1 cellular context compared by ENCODE assay signal in genomic region chr19:35309481-35310279, GRCh38.
TF ChIP-seq lines count a peak whose summit lies in the region.

No MANE protein-coding gene starts in this region.

TF ChIP-seq in K562, 482 proteins besides CTCF, POLR2A, EP300 and RAD21 (continued from another document and continues in another):
- TF ChIP-seq ZBTB49 (CRISPR knock-in tag; IDR thresholded peaks at IDR 0.05; ENCODE audit: borderline replicate concordance): no peak
- TF ChIP-seq, protein P1, sequence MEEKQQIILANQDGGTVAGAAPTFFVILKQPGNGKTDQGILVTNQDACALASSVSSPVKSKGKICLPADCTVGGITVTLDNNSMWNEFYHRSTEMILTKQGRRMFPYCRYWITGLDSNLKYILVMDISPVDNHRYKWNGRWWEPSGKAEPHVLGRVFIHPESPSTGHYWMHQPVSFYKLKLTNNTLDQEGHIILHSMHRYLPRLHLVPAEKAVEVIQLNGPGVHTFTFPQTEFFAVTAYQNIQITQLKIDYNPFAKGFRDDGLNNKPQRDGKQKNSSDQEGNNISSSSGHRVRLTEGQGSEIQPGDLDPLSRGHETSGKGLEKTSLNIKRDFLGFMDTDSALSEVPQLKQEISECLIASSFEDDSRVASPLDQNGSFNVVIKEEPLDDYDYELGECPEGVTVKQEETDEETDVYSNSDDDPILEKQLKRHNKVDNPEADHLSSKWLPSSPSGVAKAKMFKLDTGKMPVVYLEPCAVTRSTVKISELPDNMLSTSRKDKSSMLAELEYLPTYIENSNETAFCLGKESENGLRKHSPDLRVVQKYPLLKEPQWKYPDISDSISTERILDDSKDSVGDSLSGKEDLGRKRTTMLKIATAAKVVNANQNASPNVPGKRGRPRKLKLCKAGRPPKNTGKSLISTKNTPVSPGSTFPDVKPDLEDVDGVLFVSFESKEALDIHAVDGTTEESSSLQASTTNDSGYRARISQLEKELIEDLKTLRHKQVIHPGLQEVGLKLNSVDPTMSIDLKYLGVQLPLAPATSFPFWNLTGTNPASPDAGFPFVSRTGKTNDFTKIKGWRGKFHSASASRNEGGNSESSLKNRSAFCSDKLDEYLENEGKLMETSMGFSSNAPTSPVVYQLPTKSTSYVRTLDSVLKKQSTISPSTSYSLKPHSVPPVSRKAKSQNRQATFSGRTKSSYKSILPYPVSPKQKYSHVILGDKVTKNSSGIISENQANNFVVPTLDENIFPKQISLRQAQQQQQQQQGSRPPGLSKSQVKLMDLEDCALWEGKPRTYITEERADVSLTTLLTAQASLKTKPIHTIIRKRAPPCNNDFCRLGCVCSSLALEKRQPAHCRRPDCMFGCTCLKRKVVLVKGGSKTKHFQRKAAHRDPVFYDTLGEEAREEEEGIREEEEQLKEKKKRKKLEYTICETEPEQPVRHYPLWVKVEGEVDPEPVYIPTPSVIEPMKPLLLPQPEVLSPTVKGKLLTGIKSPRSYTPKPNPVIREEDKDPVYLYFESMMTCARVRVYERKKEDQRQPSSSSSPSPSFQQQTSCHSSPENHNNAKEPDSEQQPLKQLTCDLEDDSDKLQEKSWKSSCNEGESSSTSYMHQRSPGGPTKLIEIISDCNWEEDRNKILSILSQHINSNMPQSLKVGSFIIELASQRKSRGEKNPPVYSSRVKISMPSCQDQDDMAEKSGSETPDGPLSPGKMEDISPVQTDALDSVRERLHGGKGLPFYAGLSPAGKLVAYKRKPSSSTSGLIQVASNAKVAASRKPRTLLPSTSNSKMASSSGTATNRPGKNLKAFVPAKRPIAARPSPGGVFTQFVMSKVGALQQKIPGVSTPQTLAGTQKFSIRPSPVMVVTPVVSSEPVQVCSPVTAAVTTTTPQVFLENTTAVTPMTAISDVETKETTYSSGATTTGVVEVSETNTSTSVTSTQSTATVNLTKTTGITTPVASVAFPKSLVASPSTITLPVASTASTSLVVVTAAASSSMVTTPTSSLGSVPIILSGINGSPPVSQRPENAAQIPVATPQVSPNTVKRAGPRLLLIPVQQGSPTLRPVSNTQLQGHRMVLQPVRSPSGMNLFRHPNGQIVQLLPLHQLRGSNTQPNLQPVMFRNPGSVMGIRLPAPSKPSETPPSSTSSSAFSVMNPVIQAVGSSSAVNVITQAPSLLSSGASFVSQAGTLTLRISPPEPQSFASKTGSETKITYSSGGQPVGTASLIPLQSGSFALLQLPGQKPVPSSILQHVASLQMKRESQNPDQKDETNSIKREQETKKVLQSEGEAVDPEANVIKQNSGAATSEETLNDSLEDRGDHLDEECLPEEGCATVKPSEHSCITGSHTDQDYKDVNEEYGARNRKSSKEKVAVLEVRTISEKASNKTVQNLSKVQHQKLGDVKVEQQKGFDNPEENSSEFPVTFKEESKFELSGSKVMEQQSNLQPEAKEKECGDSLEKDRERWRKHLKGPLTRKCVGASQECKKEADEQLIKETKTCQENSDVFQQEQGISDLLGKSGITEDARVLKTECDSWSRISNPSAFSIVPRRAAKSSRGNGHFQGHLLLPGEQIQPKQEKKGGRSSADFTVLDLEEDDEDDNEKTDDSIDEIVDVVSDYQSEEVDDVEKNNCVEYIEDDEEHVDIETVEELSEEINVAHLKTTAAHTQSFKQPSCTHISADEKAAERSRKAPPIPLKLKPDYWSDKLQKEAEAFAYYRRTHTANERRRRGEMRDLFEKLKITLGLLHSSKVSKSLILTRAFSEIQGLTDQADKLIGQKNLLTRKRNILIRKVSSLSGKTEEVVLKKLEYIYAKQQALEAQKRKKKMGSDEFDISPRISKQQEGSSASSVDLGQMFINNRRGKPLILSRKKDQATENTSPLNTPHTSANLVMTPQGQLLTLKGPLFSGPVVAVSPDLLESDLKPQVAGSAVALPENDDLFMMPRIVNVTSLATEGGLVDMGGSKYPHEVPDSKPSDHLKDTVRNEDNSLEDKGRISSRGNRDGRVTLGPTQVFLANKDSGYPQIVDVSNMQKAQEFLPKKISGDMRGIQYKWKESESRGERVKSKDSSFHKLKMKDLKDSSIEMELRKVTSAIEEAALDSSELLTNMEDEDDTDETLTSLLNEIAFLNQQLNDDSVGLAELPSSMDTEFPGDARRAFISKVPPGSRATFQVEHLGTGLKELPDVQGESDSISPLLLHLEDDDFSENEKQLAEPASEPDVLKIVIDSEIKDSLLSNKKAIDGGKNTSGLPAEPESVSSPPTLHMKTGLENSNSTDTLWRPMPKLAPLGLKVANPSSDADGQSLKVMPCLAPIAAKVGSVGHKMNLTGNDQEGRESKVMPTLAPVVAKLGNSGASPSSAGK (IDR thresholded peaks at IDR 0.05): peak; percentile 100
- no peak for TF ChIP-seq HMGXB4 (CRISPR knock-in tag; IDR thresholded peaks at IDR 0.05)
- TF ChIP-seq SMAD2 (IDR thresholded peaks at IDR 0.05; ENCODE audit: low read depth, low read length): no peak
- TF ChIP-seq NCOR1 (IDR thresholded peaks at IDR 0.05): peak; percentile 55; the same call in 1 of the 2 replicates
- TF ChIP-seq ASH1L (IDR thresholded peaks at IDR 0.05; ENCODE audit: borderline replicate concordance, low read depth, partially characterized antibody): no peak
- TF ChIP-seq ZNF143 (CRISPR knock-in tag; IDR thresholded peaks at IDR 0.05): no peak
- no peak for TF ChIP-seq ZNF277 (CRISPR knock-in tag; IDR thresholded peaks at IDR 0.05; ENCODE audit: borderline replicate concordance)
- no peak; the same call in 1 of the 2 replicates for TF ChIP-seq MIER1 (IDR thresholded peaks at IDR 0.05; ENCODE audit: low read depth)
- TF ChIP-seq ZNF175 (CRISPR knock-in tag; IDR thresholded peaks at IDR 0.05; ENCODE audit: low read depth): peak; percentile 77
- TF ChIP-seq PTBP1 (IDR thresholded peaks at IDR 0.05; ENCODE audit: low read depth, low read length): no peak
- TF ChIP-seq ZBTB7A (IDR thresholded peaks at IDR 0.05; ENCODE audit: borderline replicate concordance, control insufficient read depth, low read depth, low read length): peak; percentile 66; the same call in 1 of the 2 replicates
- no peak for TF ChIP-seq HNRNPL (IDR thresholded peaks at IDR 0.05; ENCODE audit: low read depth, low read length)
- TF ChIP-seq RBM39 (optimal IDR thresholded peaks at IDR 0.05; ENCODE audit: low read depth, low read length): no peak
- TF ChIP-seq RBM34 (IDR thresholded peaks at IDR 0.05; ENCODE audit: borderline replicate concordance, insufficient read depth, low read length): no peak
- no peak for TF ChIP-seq JUNB (CRISPR knock-in tag; conservative IDR thresholded peaks at IDR 0.05)
- no peak for TF ChIP-seq PRPF4 (IDR thresholded peaks at IDR 0.05; ENCODE audit: insufficient read depth, low read depth, low read length, poor library complexity, severe bottlenecking)
- TF ChIP-seq ZNF77 (CRISPR knock-in tag; IDR thresholded peaks at IDR 0.05): 0 out of 2 replicates have a peak, but pooled peaks have one; percentile 57
- TF ChIP-seq ZNF263 (CRISPR knock-in tag; IDR thresholded peaks at IDR 0.05; ENCODE audit: borderline replicate concordance): no peak
- TF ChIP-seq SMARCB1 (IDR thresholded peaks at IDR 0.05; ENCODE audit: insufficient read length, low read depth): no peak
- no peak for TF ChIP-seq MTA2 (IDR thresholded peaks at IDR 0.05; ENCODE audit: low read depth)
- 0 out of 2 replicates have a peak, but pooled peaks have one; percentile 9 for TF ChIP-seq MED1 (CRISPR knock-in tag; IDR thresholded peaks at IDR 0.05; ENCODE audit: borderline replicate concordance)
- TF ChIP-seq BHLHE40 (IDR thresholded peaks at IDR 0.05; ENCODE audit: low read length): peak; percentile 70
- TF ChIP-seq ZNF3 (CRISPR knock-in tag; IDR thresholded peaks at IDR 0.05): no peak
- peak; percentile 86 for TF ChIP-seq KLF1 (tag; IDR thresholded peaks at IDR 0.05)
- no peak for TF ChIP-seq CEBPZ (IDR thresholded peaks at IDR 0.05; ENCODE audit: borderline replicate concordance, low read depth, low read length)
- TF ChIP-seq ZNF75A (CRISPR knock-in tag; IDR thresholded peaks at IDR 0.05): no peak
- no peak for TF ChIP-seq NKRF (IDR thresholded peaks at IDR 0.05; ENCODE audit: borderline replicate concordance)
- peak; percentile 90 for TF ChIP-seq MYC (IDR thresholded peaks at IDR 0.05; ENCODE audit: low read depth, low read length)
- TF ChIP-seq MYC (CRISPR knock-in tag; IDR thresholded peaks at IDR 0.05; ENCODE audit: borderline replicate concordance, low read depth): peak; percentile 73; the same call in 1 of the 2 replicates
- TF ChIP-seq ETS1 (conservative IDR thresholded peaks at IDR 0.05; ENCODE audit: control insufficient read depth, low read depth, low read length): no peak
- TF ChIP-seq U2AF2 (optimal IDR thresholded peaks at IDR 0.05; ENCODE audit: low read depth, low read length): no peak
- no peak for TF ChIP-seq NFIX (CRISPR knock-in tag; IDR thresholded peaks at IDR 0.05; ENCODE audit: low read depth)
